In the genomic region with DNA sequence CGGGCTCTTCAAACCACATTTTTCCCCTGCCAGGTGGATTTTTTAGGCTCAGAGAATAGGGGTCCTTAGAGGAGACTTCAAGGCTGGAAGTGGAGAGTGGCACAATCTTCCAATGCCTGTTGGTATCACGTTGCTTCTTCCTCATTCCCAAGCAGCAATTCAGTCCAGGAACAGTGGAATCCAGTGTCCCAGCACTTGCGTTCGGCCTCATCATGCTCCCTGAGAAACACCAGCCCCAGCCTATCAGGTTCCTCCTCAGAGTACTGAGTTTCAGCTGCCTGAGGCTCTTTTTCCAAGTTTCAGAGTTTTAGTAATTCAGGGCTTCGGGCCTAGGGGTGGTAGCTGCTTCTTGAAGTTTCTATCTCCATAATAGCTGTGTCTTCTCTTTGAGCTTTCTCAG, we compare ENCODE assay signal across 1 cellular context.
TF ChIP-seq lines count a peak whose summit lies in the region.

No MANE protein-coding gene starts in this region.

TF ChIP-seq in HEK293, 187 proteins besides CTCF, POLR2A, EP300 and RAD21:
- TF ChIP-seq, protein P1, sequence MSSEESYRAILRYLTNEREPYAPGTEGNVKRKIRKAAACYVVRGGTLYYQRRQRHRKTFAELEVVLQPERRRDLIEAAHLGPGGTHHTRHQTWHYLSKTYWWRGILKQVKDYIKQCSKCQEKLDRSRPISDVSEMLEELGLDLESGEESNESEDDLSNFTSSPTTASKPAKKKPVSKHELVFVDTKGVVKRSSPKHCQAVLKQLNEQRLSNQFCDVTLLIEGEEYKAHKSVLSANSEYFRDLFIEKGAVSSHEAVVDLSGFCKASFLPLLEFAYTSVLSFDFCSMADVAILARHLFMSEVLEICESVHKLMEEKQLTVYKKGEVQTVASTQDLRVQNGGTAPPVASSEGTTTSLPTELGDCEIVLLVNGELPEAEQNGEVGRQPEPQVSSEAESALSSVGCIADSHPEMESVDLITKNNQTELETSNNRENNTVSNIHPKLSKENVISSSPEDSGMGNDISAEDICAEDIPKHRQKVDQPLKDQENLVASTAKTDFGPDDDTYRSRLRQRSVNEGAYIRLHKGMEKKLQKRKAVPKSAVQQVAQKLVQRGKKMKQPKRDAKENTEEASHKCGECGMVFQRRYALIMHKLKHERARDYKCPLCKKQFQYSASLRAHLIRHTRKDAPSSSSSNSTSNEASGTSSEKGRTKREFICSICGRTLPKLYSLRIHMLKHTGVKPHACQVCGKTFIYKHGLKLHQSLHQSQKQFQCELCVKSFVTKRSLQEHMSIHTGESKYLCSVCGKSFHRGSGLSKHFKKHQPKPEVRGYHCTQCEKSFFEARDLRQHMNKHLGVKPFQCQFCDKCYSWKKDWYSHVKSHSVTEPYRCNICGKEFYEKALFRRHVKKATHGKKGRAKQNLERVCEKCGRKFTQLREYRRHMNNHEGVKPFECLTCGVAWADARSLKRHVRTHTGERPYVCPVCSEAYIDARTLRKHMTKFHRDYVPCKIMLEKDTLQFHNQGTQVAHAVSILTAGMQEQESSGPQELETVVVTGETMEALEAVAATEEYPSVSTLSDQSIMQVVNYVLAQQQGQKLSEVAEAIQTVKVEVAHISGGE (tag by site-specific recombination; conservative IDR thresholded peaks at IDR 0.05; ENCODE audit: low read depth) = 0 out of 2 replicates have a peak, but pooled peaks have one; percentile 24
- TF ChIP-seq ZNF677 (tag by site-specific recombination; IDR thresholded peaks at IDR 0.05) (no peak), SALL2 (tag by site-specific recombination; IDR thresholded peaks at IDR 0.05; ENCODE audit: borderline replicate concordance) (no peak)
TF ChIP-seq in HEK293: peak in this region for 1.
